In genomic region chr1:212749924-212750535, GRCh38 we compare ENCODE assay signal across 8 cellular contexts. TPM values are rescaled to one million over a fixed set of nuclear protein-coding genes. Genes with fewer than 3 reads are reported as not detected.
DNase-seq lines count a peak whose midpoint lies in the region; ATAC-seq and TF ChIP-seq lines count a peak whose summit lies in the region.

No MANE protein-coding gene starts in this region.

- peaks cover 6 to 15% of the 10 kb centered on the region in 2 experiments; a peak in 3 of 4 replicates for H3K79me1 ChIP-seq in IMR-90 (ENCODE audit: low read depth in 1 of 2, low read length in 2 of 2)
- H3K79me1 ChIP-seq in mesenchymal stem cell (replicated peaks; ENCODE audit: low read length, poor library complexity, severe bottlenecking), result peaks cover 15% of the 10 kb centered on the region

- H3K27me3 ChIP-seq in IMR-90 (ENCODE audit: control insufficient read depth, insufficient read depth, low read length) (no peaks in the 10 kb centered on the region), Peyer's patch (no peaks in the 10 kb centered on the region), mesenchymal stem cell (ENCODE audit: control insufficient read depth in 1 of 2, insufficient read depth in 1 of 2, low read length in 2 of 2) (no peaks in the 10 kb centered on the region)

- H2BK15ac ChIP-seq in IMR-90 (ENCODE audit: low read depth, low read length) (peak overlapping the region; percentile 16; the same call in 1 of the 3 replicates), mesenchymal stem cell (ENCODE audit: low read depth, poor library complexity, severe bottlenecking) (no peak overlapping the region)

- H3K4me1 Mint-ChIP-seq in T-helper 2 cell treated with Interferon-gamma antibody and Interleukin-4, amounts not matched to agents 5 μg/mL and 100 μg/mL, for 36 hours (ENCODE audit: low read depth), result peaks cover 41% of the 10 kb centered on the region

- CTCF ChIA-PET in IMR-90 (lab: Yijun Ruan, JAX), result interaction anchor here (0.6 to 2.0 kb wide), 16 partner anchors 9 to 245 kb away, joined by 3 to 13 read pairs (median 4); partner anchors contain the start of gene BATF3

- peak overlapping the region; percentile 19; the same call in 1 of the 2 replicates for H3K4ac ChIP-seq in IMR-90 (ENCODE audit: low read depth, low read length)
- H3K4ac ChIP-seq in mesenchymal stem cell (ENCODE audit: low read depth in 1 of 2, low read length in 2 of 2), result no peak overlapping the region

- H3K4me1 ChIP-seq in IMR-90 (ENCODE audit: control insufficient read depth, insufficient read depth, low read length), result peaks cover 8% of the 10 kb centered on the region
- H3K4me1 ChIP-seq in Peyer's patch, result peaks cover 0 to 16% (median 0%) of the 10 kb centered on the region in 4 donors
- no peaks in the 10 kb centered on the region for H3K4me1 ChIP-seq in mesenchymal stem cell (ENCODE audit: control insufficient read depth, insufficient read depth, low read depth, low read length)

- H3K23ac ChIP-seq in IMR-90 (ENCODE audit: low read depth, low read length) (no peak overlapping the region), mesenchymal stem cell (ENCODE audit: low read length in 2 of 2) (no peak overlapping the region)

- peak overlapping the region; percentile 6; the same call in 1 of the 2 replicates for H2BK120ac ChIP-seq in IMR-90 (ENCODE audit: low read depth, low read length)
- H2BK120ac ChIP-seq in mesenchymal stem cell (ENCODE audit: low read depth, low read length), result no peak overlapping the region

- TF ChIP-seq CTCF in IMR-90 (conservative IDR thresholded peaks at IDR 0.05; ENCODE audit: low read depth, low read length) (peak; percentile 73), Peyer's patch (IDR thresholded peaks at IDR 0.05) (peak; percentile 7 to 81 (median 72))

- H3K4me3 ChIP-seq in IMR-90 (ENCODE audit: insufficient read depth, low read depth, low read length), result no peak overlapping the region
- H3K4me3 ChIP-seq in Peyer's patch, result no peak overlapping the region
- H3K4me3 ChIP-seq in mesenchymal stem cell (ENCODE audit: insufficient read depth in 1 of 2, low read depth in 1 of 2, low read length in 2 of 2), result no peak overlapping the region

- POLR2A ChIA-PET in IMR-90 (lab: Charles Lee; ENCODE audit: unreplicated experiment), result interaction anchor here (0.9 kb wide), 1 partner anchor 142 kb away, joined by 3 read pairs; the partner anchor contains the start of gene ATF3

- no peak overlapping the region for H2AK9ac ChIP-seq in IMR-90 (replicated peaks; ENCODE audit: low read depth, low read length, poor library complexity)

- peak overlapping the region; percentile 21 for H3K4me3 Mint-ChIP-seq in T-helper 2 cell treated with Interferon-gamma antibody and Interleukin-4, amounts not matched to agents 5 μg/mL and 100 μg/mL, for 36 hours

- H3K9ac ChIP-seq in IMR-90 (ENCODE audit: low read depth, low read length) (0 out of 2 replicates have a peak overlapping the region, but pooled peaks have one; percentile 48), mesenchymal stem cell (ENCODE audit: low read length) (no peak overlapping the region)

- 57% methylated on average over 2 of the region's 4 CpGs; no CpG with 5 or more reads in 1 of the 2 experiments for WGBS in IMR-90 (ENCODE audit: extremely low coverage in 2 of 2, insufficient read length in 1 of 2), 2 experiments
- WGBS in mesenchymal stem cell, result 63% methylated on average over 4 of the region's 4 CpGs

- BruUV-seq in IMR-90 (replicated peaks; lab: Mats Ljungman, UMichigan), result no TSS peak

- dilution Hi-C loops in IMR-90 (cut with HindIII; ENCODE audit: low sequenced_read_pairs, unreplicated experiment), result no loop called here

- H4K20me1 ChIP-seq in IMR-90 (ENCODE audit: insufficient read depth, low read length), result no peaks in the 10 kb centered on the region; the same call in 1 of the 2 replicates

- no peak overlapping the region; the same call in 1 of the 2 replicates for H3K56ac ChIP-seq in IMR-90 (ENCODE audit: extremely low read depth, insufficient read depth, low read length)

- H3K36me3 Mint-ChIP-seq in T-helper 2 cell treated with Interferon-gamma antibody and Interleukin-4, amounts not matched to agents 5 μg/mL and 100 μg/mL, for 36 hours (ENCODE audit: low read depth), result peaks cover 13% of the 10 kb centered on the region

- no peaks in the 10 kb centered on the region for H3K36me3 ChIP-seq in IMR-90 (ENCODE audit: control insufficient read depth, insufficient read depth, low read length)
- no peaks in the 10 kb centered on the region for H3K36me3 ChIP-seq in Peyer's patch
- no peaks in the 10 kb centered on the region for H3K36me3 ChIP-seq in mesenchymal stem cell (ENCODE audit: control insufficient read depth in 1 of 2, insufficient read depth in 2 of 2, low read depth in 1 of 2, low read length in 2 of 2)

- H2BK5ac ChIP-seq in IMR-90 (ENCODE audit: low read depth, low read length, poor library complexity, severe bottlenecking), result peak overlapping the region; percentile 57
- no peak overlapping the region for H2BK5ac ChIP-seq in mesenchymal stem cell (ENCODE audit: low read depth, low read length, poor library complexity, severe bottlenecking)

- peak; percentile 60 for TF ChIP-seq RAD21 in IMR-90 (IDR thresholded peaks at IDR 0.05; ENCODE audit: low read length)

- H3K9me1 ChIP-seq in IMR-90 (ENCODE audit: insufficient read depth, low read length), result peaks cover 4% of the 10 kb centered on the region; the same call in 1 of the 2 replicates

- H2AK5ac ChIP-seq in IMR-90 (ENCODE audit: low read depth, low read length) (peak overlapping the region; percentile 95), mesenchymal stem cell (ENCODE audit: low read length, severe bottlenecking) (no peak overlapping the region)

- intact Hi-C loops in IMR-90 (cut with micrococcal nuclease), result loop anchor here (1.0 to 10.0 kb wide), 3 partner anchors 85 to 275 kb away; no protein-coding TSS in a partner anchor

- no peaks in the 10 kb centered on the region for H3K9me3 ChIP-seq in IMR-90 (ENCODE audit: control insufficient read depth, insufficient read depth, low read length)
- H3K9me3 ChIP-seq in Peyer's patch, result no peaks in the 10 kb centered on the region
- H3K9me3 ChIP-seq in mesenchymal stem cell (ENCODE audit: control insufficient read depth, low read length), result no peaks in the 10 kb centered on the region

- no peak for DNase-seq in T-helper 2 cell treated with Interferon-gamma antibody and Interleukin-4, amounts not matched to agents 5 μg/mL and 100 μg/mL, for 36 hours (ENCODE audit: low spot score)
- DNase-seq in T-helper 2 cell (no peak), IMR-90 (peak; percentile 79), Peyer's patch (no peak), dermis microvascular lymphatic vessel endothelial cell (ENCODE audit: low read depth in 2 of 2) (peak; percentile 57 to 73), mesenchymal stem cell (peak; percentile 82)

- ATAC-seq in IMR-90 (ENCODE audit: low read depth) (peak; percentile 85), GM21390 (IDR thresholded peaks at IDR 0.05; ENCODE audit: unreplicated experiment) (no peak), GM18505 (IDR thresholded peaks at IDR 0.05; ENCODE audit: unreplicated experiment) (no peak)

- H4K5ac ChIP-seq in IMR-90 (ENCODE audit: low read depth, low read length), result peak overlapping the region; percentile 86

- H2BK20ac ChIP-seq in IMR-90 (ENCODE audit: low read depth, low read length), result peak overlapping the region; percentile 57

- peak overlapping the region; percentile 87 for H3K18ac ChIP-seq in IMR-90 (ENCODE audit: low read depth, low read length)
- no peak overlapping the region for H3K18ac ChIP-seq in mesenchymal stem cell (ENCODE audit: low read depth in 1 of 2, low read length in 2 of 2)

- H3K27ac ChIP-seq in IMR-90 (ENCODE audit: insufficient read depth, low read length) (peak overlapping the region; percentile 78; the same call in 1 of the 2 replicates), Peyer's patch (peak overlapping the region in 1 of 4 donors; percentile 39), mesenchymal stem cell (ENCODE audit: low read length, poor library complexity, severe bottlenecking) (no peak overlapping the region)

- H4K8ac ChIP-seq in IMR-90 (ENCODE audit: low read depth in 2 of 2, low read length in 2 of 2), result peak overlapping the region in 1 of 2 experiments; percentile 70; a peak in 2 of 4 replicates
- no peak overlapping the region for H4K8ac ChIP-seq in mesenchymal stem cell (ENCODE audit: low read length)

- in situ Hi-C loops in IMR-90 (cut with MboI; ENCODE audit: low sequenced_read_pairs), result no loop called here

- H4K91ac ChIP-seq in IMR-90 (ENCODE audit: insufficient read depth, low read depth, low read length) (no peak overlapping the region), mesenchymal stem cell (ENCODE audit: low read length) (no peak overlapping the region)

- peak overlapping the region; percentile 3 for H3K27ac Mint-ChIP-seq in T-helper 2 cell treated with Interferon-gamma antibody and Interleukin-4, amounts not matched to agents 5 μg/mL and 100 μg/mL, for 36 hours

- H3K4me2 ChIP-seq in IMR-90 (ENCODE audit: low read depth, low read length) (peak overlapping the region; percentile 73), mesenchymal stem cell (ENCODE audit: low read length, poor library complexity, severe bottlenecking) (no peak overlapping the region)

- H3K27me3 Mint-ChIP-seq in T-helper 2 cell treated with Interferon-gamma antibody and Interleukin-4, amounts not matched to agents 5 μg/mL and 100 μg/mL, for 36 hours (ENCODE audit: low read depth), result no peaks in the 10 kb centered on the region

- peak overlapping the region; percentile 76 for H3K14ac ChIP-seq in IMR-90 (replicated peaks; ENCODE audit: low read depth, low read length)
- no peak overlapping the region for H3K14ac ChIP-seq in mesenchymal stem cell (ENCODE audit: low read length in 2 of 2)

- H2BK12ac ChIP-seq in mesenchymal stem cell (ENCODE audit: low read length in 2 of 2), result no peak overlapping the region

- H2AFZ ChIP-seq in IMR-90 (replicated peaks; ENCODE audit: low read length, poor library complexity) (peak overlapping the region; percentile 70), mesenchymal stem cell (ENCODE audit: low read depth, low read length) (no peak overlapping the region)

- peaks cover 3% of the 10 kb centered on the region for H3K9me3 Mint-ChIP-seq in T-helper 2 cell treated with Interferon-gamma antibody and Interleukin-4, amounts not matched to agents 5 μg/mL and 100 μg/mL, for 36 hours

- TF ChIP-seq POLR2A in IMR-90 (IDR thresholded peaks at IDR 0.05; ENCODE audit: low read depth, low read length) (no peak), Peyer's patch (IDR thresholded peaks at IDR 0.05) (no peak), GM18505 (IDR thresholded peaks at IDR 0.05; ENCODE audit: borderline replicate concordance, extremely low read depth, insufficient read depth, insufficient read length) (no peak)

RNA-seq across cellular contexts. Expression of gene NSL1, which starts 41.5 kb away (rescaled TPM):
- total RNA-seq in IMR-90 (2012; rRNA removed), result 32.8 and 42.5 TPM in 2 replicates
- polyA plus RNA-seq in IMR-90 (2012; rRNA removed), result 19.1 and 26.7 TPM in 2 replicates
- polyA plus RNA-seq in IMR-90 (2012; cell fraction: cytosol; rRNA removed), result 18.2 and 26.4 TPM in 2 replicates
- polyA plus RNA-seq in IMR-90 (2012; cell fraction: nucleus; rRNA removed; ENCODE audit: low replicate concordance), result 8.8 and 9.3 TPM in 2 replicates
- total RNA-seq in Peyer's patch, result 10 to 100 TPM; 29.2 to 61.9 (median 39.0) TPM
- 25.3 and 31.5 TPM in 2 replicates for total RNA-seq in dermis microvascular lymphatic vessel endothelial cell
- 18.1 TPM for polyA plus RNA-seq in mesenchymal stem cell (2013, experiment 1 of 2)
- 19.1 TPM for polyA plus RNA-seq in mesenchymal stem cell (2013, experiment 2 of 2)

RNA-seq across cellular contexts. Expression of gene TATDN3, which starts 41.7 kb away (rescaled TPM):
- 12.0 and 12.8 TPM in 2 replicates for total RNA-seq in IMR-90 (2012; rRNA removed)
- 4.4 and 4.9 TPM in 2 replicates for polyA plus RNA-seq in IMR-90 (2012; rRNA removed)
- polyA plus RNA-seq in IMR-90 (2012; cell fraction: cytosol; rRNA removed), result 1.6 and 2.4 TPM in 2 replicates
- 0.74 and 3.6 TPM in 2 replicates for polyA plus RNA-seq in IMR-90 (2012; cell fraction: nucleus; rRNA removed; ENCODE audit: low replicate concordance)
- total RNA-seq in Peyer's patch, result 10 to 100 TPM in 2 of 4 donors, 1 to 10 TPM in 2; 5.8 to 22.3 (median 12.8) TPM
- 8.6 TPM in 2 replicates for total RNA-seq in dermis microvascular lymphatic vessel endothelial cell
- 8.6 TPM for polyA plus RNA-seq in mesenchymal stem cell (2013, experiment 1 of 2)
- 8.7 TPM for polyA plus RNA-seq in mesenchymal stem cell (2013, experiment 2 of 2)

RNA-seq across cellular contexts. Expression of gene BATF3, which starts 50.4 kb away (rescaled TPM):
- total RNA-seq in IMR-90 (2012; rRNA removed), result 1.6 and 2.2 TPM in 2 replicates
- 3.0 and 3.9 TPM in 2 replicates for polyA plus RNA-seq in IMR-90 (2012; rRNA removed)
- polyA plus RNA-seq in IMR-90 (2012; cell fraction: cytosol; rRNA removed), result 3.4 and 3.8 TPM in 2 replicates
- polyA plus RNA-seq in IMR-90 (2012; cell fraction: nucleus; rRNA removed; ENCODE audit: low replicate concordance), result 5.1 and 5.2 TPM in 2 replicates
- total RNA-seq in Peyer's patch, result 1 to 10 TPM in 3 of 4 donors, not detected in 1; 2.1 to 6.6 (median 4.7) TPM
- total RNA-seq in dermis microvascular lymphatic vessel endothelial cell, result 0.64 and 1.4 TPM in 2 replicates
- 7.8 TPM for polyA plus RNA-seq in mesenchymal stem cell (2013, experiment 1 of 2)
- 8.1 TPM for polyA plus RNA-seq in mesenchymal stem cell (2013, experiment 2 of 2)

Comparison
In these comparisons a context has a peak if more than half of its experiments do, and no peak if none do; other contexts are left out.
1. DNase-seq: peak in IMR-90 (single experiment), dermis microvascular lymphatic vessel endothelial cell (2 of 2) and mesenchymal stem cell (single experiment); none in T-helper 2 cell treated with Interferon-gamma antibody and Interleukin-4, amounts not matched to agents 5 μg/mL and 100 μg/mL, for 36 hours (single experiment), T-helper 2 cell (0 of 5) and Peyer's patch (0 of 3).